ENCODE assay signal across 22 cellular contexts in genomic region chr5:99544326-99544725, GRCh38.
A peak's percentile ranks its signal among the peaks of the same experiment; 100 is the strongest.
DNase-seq lines count a peak whose midpoint lies in the region; ATAC-seq and TF ChIP-seq lines count a peak whose summit lies in the region.
"Had no signal": no experiment of that assay in that cellular context is flagged by ENCODE, and none has a peak within 500 bp of the region (broad histone marks: within the 10 kb centered on the region; RNA-seq: fewer than 3 reads in every experiment).

No MANE protein-coding gene starts in this region.

- no peaks in the 10 kb centered on the region for H3K9me3 ChIP-seq in upper lobe of left lung
- H3K9me3 ChIP-seq: BE2C had no signal

- in situ Hi-C loops in Caki2 (cut with HindIII; ENCODE audit: low pct_unique_long_range_greater_than_20kb, low sequenced_read_pairs) = no loop called here

- no peaks in the 10 kb centered on the region for H3K27me3 ChIP-seq in upper lobe of left lung
- H3K27me3 ChIP-seq: BE2C had no signal

- 63 to 78% methylated on average over 1 of the region's 1 CpG for WGBS in upper lobe of left lung, 2 donors

- DNase-seq in Caki2 (ENCODE audit: low read depth) (peak; percentile 79), OCI-M2 (lab: John Stamatoyannopoulos, UW; ENCODE audit: unreplicated experiment) (peak; percentile 14), astrocyte of the hippocampus (ENCODE audit: low read depth, low spot score) (peak; percentile 3), kidney tubule cell (ENCODE audit: low spot score) (peak; percentile 21), upper lobe of left lung (no peak), SKM-1 treated with dmso at 0.1 percent for 144 hours (lab: John Stamatoyannopoulos, UW; ENCODE audit: unreplicated experiment) (no peak)
- DNase-seq: BE2C; CD4-positive, CD25-positive, alpha-beta regulatory T cell; COR-L47; GDM1; HCEC 1CT; NCI-H1105 treated with DMSO at 0.1 percent for 48 hours; NCI-H1694; NCI-H2081 treated with DMSO at 0.1 percent for 48 hours; NCI-H510A; NCI-H82; PC-9; SIG-M5 had no signal

- TF ChIP-seq CTCF in upper lobe of left lung (IDR thresholded peaks at IDR 0.05) = no peak

- no peak for ATAC-seq in GM18868 (IDR thresholded peaks at IDR 0.05; ENCODE audit: unreplicated experiment)
- ATAC-seq in upper lobe of left lung (ENCODE audit: low FRiP score in 2 of 2) = no peak
- no peak for ATAC-seq in GM18502 (IDR thresholded peaks at IDR 0.05; ENCODE audit: poor library complexity, unreplicated experiment)

- H3K36me3 ChIP-seq in upper lobe of left lung = no peaks in the 10 kb centered on the region
- H3K36me3 ChIP-seq: BE2C had no signal

- no peak overlapping the region for H3K4me3 ChIP-seq in upper lobe of left lung
- H3K4me3 ChIP-seq: GM23248, PC-9 had no signal

- no peak for TF ChIP-seq EP300 in upper lobe of left lung (IDR thresholded peaks at IDR 0.05)

- H3K27ac ChIP-seq in upper lobe of left lung = no peak overlapping the region
- H3K27ac ChIP-seq: GM23248, PC-9, RWPE1 had no signal

- H3K4me1 ChIP-seq in upper lobe of left lung = no peaks in the 10 kb centered on the region

- no peak for TF ChIP-seq POLR2A in upper lobe of left lung (IDR thresholded peaks at IDR 0.05)

Comparison
In these comparisons a context has a peak if more than half of its experiments do, and no peak if none do; other contexts are left out.
1. DNase-seq: peak in Caki2 (single experiment), OCI-M2 (single experiment), astrocyte of the hippocampus (single experiment) and kidney tubule cell (single experiment); none in upper lobe of left lung (0 of 2) and SKM-1 treated with dmso at 0.1 percent for 144 hours (single experiment).